ENCODE assay signal across 31 cellular contexts in the genomic region with DNA sequence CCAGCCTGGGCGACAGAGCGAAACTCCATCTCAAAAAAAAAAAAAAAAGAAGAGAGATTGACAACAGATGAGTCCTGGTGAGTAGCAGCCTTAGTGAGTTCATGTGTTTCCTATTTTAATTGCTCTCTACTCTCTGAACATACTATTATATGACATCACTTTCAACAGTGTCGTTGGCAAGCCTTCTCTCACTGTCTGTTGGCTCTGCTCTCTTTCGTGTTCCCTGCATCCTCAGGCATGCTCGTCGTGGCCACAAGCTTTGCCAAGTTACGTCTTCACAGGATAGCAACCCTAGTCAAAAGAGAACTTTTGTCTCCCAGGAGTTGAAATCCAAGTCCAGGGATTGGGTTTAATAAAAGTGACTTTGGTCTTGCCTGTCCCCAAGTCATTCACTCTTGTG.
DNase-seq lines count a peak whose midpoint lies in the region; ATAC-seq, FAIRE-seq and TF ChIP-seq lines count a peak whose summit lies in the region.
"Had no signal": no experiment of that assay in that cellular context is flagged by ENCODE, and none has a peak within 500 bp of the region (broad histone marks: within the 10 kb centered on the region; RNA-seq: fewer than 3 reads in every experiment).

No MANE protein-coding gene starts in this region.

- H3K9me3 Mint-ChIP-seq in astrocyte (ENCODE audit: unreplicated experiment): no peaks in the 10 kb centered on the region
- H3K9me3 Mint-ChIP-seq in activated T-cell treated with anti-CD3 and anti-CD28 coated beads, Interleukin-2, amount 50 U/mL, for 4 hours: no peaks in the 10 kb centered on the region
- H3K9me3 Mint-ChIP-seq: CD8-positive, alpha-beta T cell had no signal

- no peak overlapping the region for H3K18ac ChIP-seq in neuronal stem cell (ENCODE audit: low read length)

- no peaks in the 10 kb centered on the region for H4K20me1 ChIP-seq in astrocyte (ENCODE audit: insufficient read depth, low read length)

- H3K4me2 ChIP-seq in astrocyte (ENCODE audit: low read length) (no peak overlapping the region), neuronal stem cell (ENCODE audit: insufficient read depth, low read length, poor library complexity, severe bottlenecking) (no peak overlapping the region)
- H3K4me2 ChIP-seq: PC-9 had no signal

- no peak overlapping the region for H2BK5ac ChIP-seq in neuronal stem cell (ENCODE audit: low read length)

- H2AK5ac ChIP-seq in neuronal stem cell (ENCODE audit: low read depth, low read length): no peak overlapping the region

- no peaks in the 10 kb centered on the region for H3K79me1 ChIP-seq in neuronal stem cell (ENCODE audit: low read depth, low read length)

- peak; percentile 57 for DNase-seq in AG08395 (ENCODE audit: low spot score)
- DNase-seq in EH (ENCODE audit: low read depth): peak; percentile 41
- no peak for DNase-seq in astrocyte (ENCODE audit: low read depth)
- DNase-seq in neuronal stem cell (ENCODE audit: low spot score): no peak
- no peak for DNase-seq in activated T-cell treated with anti-CD3 and anti-CD28 coated beads, Interleukin-2, amount 50 U/mL, for 4 hours
- DNase-seq: Caco-2; CD8-positive, alpha-beta T cell; DMS79; HCEC 1CT; Karpas-422; NCI-H1092; NCI-H1417 treated with DMSO at 0.1 percent for 48 hours; NCI-H1694 treated with DMSO at 0.1 percent for 48 hours; NCI-H2081; NCI-H2171; NCI-H226; NCI-H524; NCI-H748 treated with DMSO at 0.1 percent for 48 hours; NK-92 treated with Interleukin-12 subunit alpha and Interleukin-12 subunit beta, amount 100 ng/mL, for 24 hours; PC-9; Right ventricle myocardium superior; T-helper 1 cell had no signal

- no peak overlapping the region for H2AFZ ChIP-seq in astrocyte (ENCODE audit: low read depth, low read length)
- H2AFZ ChIP-seq in neuronal stem cell (ENCODE audit: low read length): peak overlapping the region; percentile 21
- H2AFZ ChIP-seq: PC-9 had no signal

- H3K27ac ChIP-seq in astrocyte (ENCODE audit: low read depth, low read length) (no peak overlapping the region), neuronal stem cell (replicated peaks; ENCODE audit: low read length) (no peak overlapping the region)
- H3K27ac ChIP-seq: C4-2B, PC-9, SJSA1 had no signal

- H3K36me3 Mint-ChIP-seq in astrocyte (ENCODE audit: low read depth, unreplicated experiment): no peaks in the 10 kb centered on the region
- H3K36me3 Mint-ChIP-seq in activated T-cell treated with anti-CD3 and anti-CD28 coated beads, Interleukin-2, amount 50 U/mL, for 4 hours (ENCODE audit: insufficient read depth): no peaks in the 10 kb centered on the region
- H3K36me3 Mint-ChIP-seq: CD8-positive, alpha-beta T cell had no signal

- no peak overlapping the region for H4K8ac ChIP-seq in neuronal stem cell (ENCODE audit: low read depth, low read length)

- no peaks in the 10 kb centered on the region for H3K27me3 Mint-ChIP-seq in astrocyte (ENCODE audit: low read depth, unreplicated experiment)
- no peaks in the 10 kb centered on the region for H3K27me3 Mint-ChIP-seq in activated T-cell treated with anti-CD3 and anti-CD28 coated beads, Interleukin-2, amount 50 U/mL, for 4 hours (ENCODE audit: low read depth)
- H3K27me3 Mint-ChIP-seq: B cell had no signal

- H3K4me1 Mint-ChIP-seq in astrocyte (ENCODE audit: low read depth, unreplicated experiment): no peaks in the 10 kb centered on the region
- no peaks in the 10 kb centered on the region for H3K4me1 Mint-ChIP-seq in activated T-cell treated with anti-CD3 and anti-CD28 coated beads, Interleukin-2, amount 50 U/mL, for 4 hours (ENCODE audit: low read depth)

- H3K9me3 ChIP-seq in astrocyte (ENCODE audit: insufficient read depth, low read depth, low read length): no peaks in the 10 kb centered on the region
- H3K9me3 ChIP-seq in neuronal stem cell (replicated peaks in 1 of 2; ENCODE audit: control insufficient read depth in 2 of 2, insufficient read depth in 1 of 2, low read depth in 1 of 2, low read length in 2 of 2): no peaks in the 10 kb centered on the region
- H3K9me3 ChIP-seq: Caco-2, SJSA1 had no signal

- H3K4me3 ChIP-seq in astrocyte (ENCODE audit: insufficient read depth, low read depth, low read length) (no peak overlapping the region), neuronal stem cell (ENCODE audit: low read length in 2 of 2) (no peak overlapping the region)
- H3K4me3 ChIP-seq: PC-9, SJSA1 had no signal

- H3K27me3 ChIP-seq in astrocyte (ENCODE audit: insufficient read depth, low read length) (no peaks in the 10 kb centered on the region), neuronal stem cell (ENCODE audit: control insufficient read depth in 3 of 3, insufficient read depth in 3 of 3, low read depth in 1 of 3, low read length in 3 of 3) (no peaks in the 10 kb centered on the region)
- H3K27me3 ChIP-seq: SJSA1 had no signal

- no peak overlapping the region for H2BK120ac ChIP-seq in neuronal stem cell (ENCODE audit: low read depth, low read length)

- no peak overlapping the region for H3K14ac ChIP-seq in neuronal stem cell (ENCODE audit: low read length)

- H2BK15ac ChIP-seq in neuronal stem cell (ENCODE audit: low read length): no peak overlapping the region

- H3K23ac ChIP-seq in neuronal stem cell (ENCODE audit: low read depth, low read length, poor library complexity): no peak overlapping the region

- H3K9ac ChIP-seq in astrocyte (ENCODE audit: low read length) (no peak overlapping the region), neuronal stem cell (ENCODE audit: low read depth, low read length, poor library complexity) (no peak overlapping the region)

- no peak overlapping the region for H2BK12ac ChIP-seq in neuronal stem cell (ENCODE audit: low read length)

- whole genome bisulfite sequencing in neuronal stem cell (ENCODE audit: extremely low coverage in 2 of 2, insufficient read length in 2 of 2, insufficient replicate concordance in 1 of 2), 2 donors: no CpG with 5 or more reads among the region's 7 CpGs

- H3K27ac Mint-ChIP-seq in astrocyte (ENCODE audit: unreplicated experiment): no peak overlapping the region
- H3K27ac Mint-ChIP-seq: B cell; CD8-positive, alpha-beta T cell had no signal

- H3K36me3 ChIP-seq in astrocyte (ENCODE audit: insufficient read depth, low read length) (no peaks in the 10 kb centered on the region), neuronal stem cell (replicated peaks in 1 of 2; ENCODE audit: control insufficient read depth in 2 of 2, insufficient read depth in 2 of 2, low read length in 2 of 2) (no peaks in the 10 kb centered on the region)
- H3K36me3 ChIP-seq: SJSA1 had no signal

- no peak overlapping the region for H3K4me3 Mint-ChIP-seq in astrocyte (ENCODE audit: unreplicated experiment)
- H3K4me3 Mint-ChIP-seq in activated T-cell treated with anti-CD3 and anti-CD28 coated beads, Interleukin-2, amount 50 U/mL, for 4 hours: no peak overlapping the region
- H3K4me3 Mint-ChIP-seq: B cell; CD8-positive, alpha-beta T cell had no signal

- H3K4ac ChIP-seq in neuronal stem cell (ENCODE audit: low read length): no peak overlapping the region

- peak; percentile 23 for FAIRE-seq in astrocyte (lab: Jason Lieb, UNC)
- FAIRE-seq: A204.1, GM18507, H1, HepG2 had no signal

- H3K4me1 ChIP-seq in astrocyte (ENCODE audit: insufficient read depth, low read length): no peaks in the 10 kb centered on the region
- H3K4me1 ChIP-seq in neuronal stem cell (ENCODE audit: control insufficient read depth in 2 of 2, insufficient read depth in 1 of 2, low read depth in 1 of 2, low read length in 2 of 2): peaks cover 2 to 3% of the 10 kb centered on the region in 2 donors
- H3K4me1 ChIP-seq: Caco-2, SJSA1 had no signal

- no peaks in the 10 kb centered on the region for H3K79me2 ChIP-seq in astrocyte (ENCODE audit: insufficient read depth, low read length)

- no peak overlapping the region for H4K91ac ChIP-seq in neuronal stem cell (ENCODE audit: low read depth, low read length, poor library complexity)

- ATAC-seq in activated T-cell treated with anti-CD3 and anti-CD28 coated beads, Interleukin-2, amount 50 U/mL, for 4 hours: no peak
- no peak for ATAC-seq in HG02938 (IDR thresholded peaks at IDR 0.05; ENCODE audit: unreplicated experiment)
- no peak for ATAC-seq in GM19452 (IDR thresholded peaks at IDR 0.05; ENCODE audit: unreplicated experiment)
- ATAC-seq: CD8-positive, alpha-beta T cell; HepG2 had no signal

- no peak for TF ChIP-seq CTCF in astrocyte (IDR thresholded peaks at IDR 0.05; ENCODE audit: insufficient read depth, low read depth, low read length)

Comparison
In these comparisons a context has a peak if more than half of its experiments do, and no peak if none do; other contexts are left out.
1. DNase-seq: peak in AG08395 (single experiment) and EH (single experiment); none in astrocyte (single experiment), neuronal stem cell (single experiment) and activated T-cell treated with anti-CD3 and anti-CD28 coated beads, Interleukin-2, amount 50 U/mL, for 4 hours (single experiment).